In genomic region chr17:35907691-35908090, GRCh38 we compare ENCODE assay signal across 2 cellular contexts.
TF ChIP-seq lines count a peak whose summit lies in the region.

No MANE protein-coding gene starts in this region.

TF ChIP-seq in SK-N-SH treated with all-trans-retinoic acid at 6 μM for 48 hours, 23 proteins besides CTCF, POLR2A, EP300 and RAD21 (continued from another document):
- TF ChIP-seq BACH2 (CRISPR knock-in tag; IDR thresholded peaks at IDR 0.05; ENCODE audit: borderline replicate concordance): no peak
- TF ChIP-seq CREB5 (CRISPR knock-in tag; IDR thresholded peaks at IDR 0.05; ENCODE audit: low read depth): no peak
- TF ChIP-seq ZNF70 (CRISPR knock-in tag; IDR thresholded peaks at IDR 0.05): no peak
- TF ChIP-seq ZC3H10 (CRISPR knock-in tag; IDR thresholded peaks at IDR 0.05): no peak
- TF ChIP-seq TOX (CRISPR knock-in tag; IDR thresholded peaks at IDR 0.05; ENCODE audit: borderline replicate concordance): no peak
- no peak for TF ChIP-seq ZFP30 (CRISPR knock-in tag; IDR thresholded peaks at IDR 0.05)
- no peak for TF ChIP-seq ZNF565 (CRISPR knock-in tag; conservative IDR thresholded peaks at IDR 0.05; ENCODE audit: low read depth)
- no peak for TF ChIP-seq TSHZ2 (CRISPR knock-in tag; IDR thresholded peaks at IDR 0.05)
- TF ChIP-seq PPARA (CRISPR knock-in tag; IDR thresholded peaks at IDR 0.05; ENCODE audit: borderline replicate concordance): no peak
- TF ChIP-seq ISL1 (CRISPR knock-in tag; IDR thresholded peaks at IDR 0.05): no peak
- TF ChIP-seq RARB (CRISPR knock-in tag; IDR thresholded peaks at IDR 0.05): no peak
- TF ChIP-seq POU6F1 (CRISPR knock-in tag; IDR thresholded peaks at IDR 0.05; ENCODE audit: borderline replicate concordance, low read depth): no peak
- TF ChIP-seq CSRNP3 (CRISPR knock-in tag; IDR thresholded peaks at IDR 0.05): no peak

TF ChIP-seq in SK-N-SH, 30 proteins besides CTCF, POLR2A, EP300 and RAD21 (continued from another document):
- TF ChIP-seq PBX3 (IDR thresholded peaks at IDR 0.05) (no peak), CHD2 (IDR thresholded peaks at IDR 0.05; ENCODE audit: low read length, partially characterized antibody) (no peak), GABPA (IDR thresholded peaks at IDR 0.05; ENCODE audit: low read depth) (no peak), IRF3 (IDR thresholded peaks at IDR 0.05; ENCODE audit: low read depth, low read length) (no peak), YY1 (IDR thresholded peaks at IDR 0.05; ENCODE audit: low read depth) (no peak)
